1 cellular context compared by ENCODE assay signal in genomic region chr13:75549262-75550158, GRCh38.
TF ChIP-seq lines count a peak whose summit lies in the region.

TSS of gene UCHL3 (plus strand) at chr13:75549791. CDS start at chr13:75549821, 30 bp downstream.

TF ChIP-seq in HEK293, 187 proteins besides CTCF, POLR2A, EP300 and RAD21 (continued from another document and continues in another):
- TF ChIP-seq ZNF658 (tag by site-specific recombination; IDR thresholded peaks at IDR 0.05) (no peak), SALL2 (tag by site-specific recombination; IDR thresholded peaks at IDR 0.05; ENCODE audit: borderline replicate concordance) (no peak), KLF10 (tag by site-specific recombination; IDR thresholded peaks at IDR 0.05) (peak; percentile 72), ZNF677 (tag by site-specific recombination; IDR thresholded peaks at IDR 0.05) (peak; percentile 73; the same call in 1 of the 2 replicates), ZNF223 (tag by site-specific recombination; IDR thresholded peaks at IDR 0.05) (no peak), ZNF266 (tag by site-specific recombination; IDR thresholded peaks at IDR 0.05; ENCODE audit: low read depth) (no peak), ZNF629 (tag by site-specific recombination; IDR thresholded peaks at IDR 0.05) (no peak), KLF9 (tag by site-specific recombination; IDR thresholded peaks at IDR 0.05; ENCODE audit: low read depth) (peak; percentile 40; the same call in 1 of the 2 replicates), ZNF174 (tag by site-specific recombination; IDR thresholded peaks at IDR 0.05) (no peak), ZNF404 (tag by site-specific recombination; IDR thresholded peaks at IDR 0.05) (no peak), ZNF660 (tag by site-specific recombination; IDR thresholded peaks at IDR 0.05) (0 out of 2 replicates have a peak, but pooled peaks have one; percentile 19), YY1 (tag by site-specific recombination; IDR thresholded peaks at IDR 0.05) (no peak; the same call in none of the 2 replicates), SETDB1 (IDR thresholded peaks at IDR 0.05; ENCODE audit: insufficient read length, low read length) (no peak), ZNF768 (tag by site-specific recombination; IDR thresholded peaks at IDR 0.05) (no peak), ZNF544 (tag by site-specific recombination; IDR thresholded peaks at IDR 0.05) (no peak), ZIC2 (tag by site-specific recombination; IDR thresholded peaks at IDR 0.05) (no peak), ZFHX2 (tag by site-specific recombination; conservative IDR thresholded peaks at IDR 0.05) (peak; percentile 91), ZSCAN5A (tag by site-specific recombination; IDR thresholded peaks at IDR 0.05) (no peak), ZNF558 (tag by site-specific recombination; IDR thresholded peaks at IDR 0.05) (no peak; the same call in 1 of the 2 replicates), ZNF391 (tag by site-specific recombination; IDR thresholded peaks at IDR 0.05; ENCODE audit: borderline replicate concordance, low read depth) (no peak), ZNF670 (tag by site-specific recombination; IDR thresholded peaks at IDR 0.05; ENCODE audit: low read depth) (no peak), GFI1B (tag by site-specific recombination; IDR thresholded peaks at IDR 0.05) (no peak), ZNF792 (tag by site-specific recombination; IDR thresholded peaks at IDR 0.05) (no peak), ZBTB8A (tag by site-specific recombination; IDR thresholded peaks at IDR 0.05) (peak; percentile 28; the same call in 1 of the 2 replicates), WT1 (tag by site-specific recombination; IDR thresholded peaks at IDR 0.05) (no peak), OSR2 (tag by site-specific recombination; IDR thresholded peaks at IDR 0.05) (0 out of 2 replicates have a peak, but pooled peaks have one; percentile 9), TCF7L2 (IDR thresholded peaks at IDR 0.05; ENCODE audit: borderline replicate concordance, low read depth, low read length) (peak; percentile 71; the same call in 1 of the 2 replicates), ZNF621 (tag by site-specific recombination; IDR thresholded peaks at IDR 0.05) (no peak), KLF16 (tag by site-specific recombination; IDR thresholded peaks at IDR 0.05) (no peak), ZNF555 (tag by site-specific recombination; conservative IDR thresholded peaks at IDR 0.05) (no peak), GLI4 (tag by site-specific recombination; IDR thresholded peaks at IDR 0.05) (no peak), GLIS1 (tag by site-specific recombination; IDR thresholded peaks at IDR 0.05) (0 out of 2 replicates have a peak, but pooled peaks have one; percentile 12), ZNF701 (tag by site-specific recombination; IDR thresholded peaks at IDR 0.05) (no peak), ZNF280D (tag by site-specific recombination; IDR thresholded peaks at IDR 0.05) (no peak), TRIM28 (IDR thresholded peaks at IDR 0.05; ENCODE audit: borderline replicate concordance, low read length) (peak; percentile 74), RBAK (tag by site-specific recombination; IDR thresholded peaks at IDR 0.05) (no peak), EGR2 (tag by site-specific recombination; IDR thresholded peaks at IDR 0.05; ENCODE audit: low read depth) (peak; percentile 79), ZNF48 (tag by site-specific recombination; IDR thresholded peaks at IDR 0.05) (no peak), ZNF138 (tag by site-specific recombination; IDR thresholded peaks at IDR 0.05; ENCODE audit: borderline replicate concordance) (no peak), KLF8 (tag by site-specific recombination; IDR thresholded peaks at IDR 0.05) (peak; percentile 37; the same call in 1 of the 2 replicates), ZBTB7A (tag by site-specific recombination; IDR thresholded peaks at IDR 0.05; ENCODE audit: low read depth) (no peak)
- TF ChIP-seq, protein P1, sequence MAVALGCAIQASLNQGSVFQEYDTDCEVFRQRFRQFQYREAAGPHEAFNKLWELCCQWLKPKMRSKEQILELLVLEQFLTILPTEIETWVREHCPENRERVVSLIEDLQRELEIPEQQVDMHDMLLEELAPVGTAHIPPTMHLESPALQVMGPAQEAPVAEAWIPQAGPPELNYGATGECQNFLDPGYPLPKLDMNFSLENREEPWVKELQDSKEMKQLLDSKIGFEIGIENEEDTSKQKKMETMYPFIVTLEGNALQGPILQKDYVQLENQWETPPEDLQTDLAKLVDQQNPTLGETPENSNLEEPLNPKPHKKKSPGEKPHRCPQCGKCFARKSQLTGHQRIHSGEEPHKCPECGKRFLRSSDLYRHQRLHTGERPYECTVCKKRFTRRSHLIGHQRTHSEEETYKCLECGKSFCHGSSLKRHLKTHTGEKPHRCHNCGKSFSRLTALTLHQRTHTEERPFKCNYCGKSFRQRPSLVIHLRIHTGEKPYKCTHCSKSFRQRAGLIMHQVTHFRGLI (tag by site-specific recombination; IDR thresholded peaks at IDR 0.05) = 0 out of 2 replicates have a peak, but pooled peaks have one; percentile 8
- TF ChIP-seq, protein P2, sequence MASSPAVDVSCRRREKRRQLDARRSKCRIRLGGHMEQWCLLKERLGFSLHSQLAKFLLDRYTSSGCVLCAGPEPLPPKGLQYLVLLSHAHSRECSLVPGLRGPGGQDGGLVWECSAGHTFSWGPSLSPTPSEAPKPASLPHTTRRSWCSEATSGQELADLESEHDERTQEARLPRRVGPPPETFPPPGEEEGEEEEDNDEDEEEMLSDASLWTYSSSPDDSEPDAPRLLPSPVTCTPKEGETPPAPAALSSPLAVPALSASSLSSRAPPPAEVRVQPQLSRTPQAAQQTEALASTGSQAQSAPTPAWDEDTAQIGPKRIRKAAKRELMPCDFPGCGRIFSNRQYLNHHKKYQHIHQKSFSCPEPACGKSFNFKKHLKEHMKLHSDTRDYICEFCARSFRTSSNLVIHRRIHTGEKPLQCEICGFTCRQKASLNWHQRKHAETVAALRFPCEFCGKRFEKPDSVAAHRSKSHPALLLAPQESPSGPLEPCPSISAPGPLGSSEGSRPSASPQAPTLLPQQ (tag by site-specific recombination; IDR thresholded peaks at IDR 0.05) = 0 out of 2 replicates have a peak, but pooled peaks have one; percentile 30
- TF ChIP-seq, protein P3, sequence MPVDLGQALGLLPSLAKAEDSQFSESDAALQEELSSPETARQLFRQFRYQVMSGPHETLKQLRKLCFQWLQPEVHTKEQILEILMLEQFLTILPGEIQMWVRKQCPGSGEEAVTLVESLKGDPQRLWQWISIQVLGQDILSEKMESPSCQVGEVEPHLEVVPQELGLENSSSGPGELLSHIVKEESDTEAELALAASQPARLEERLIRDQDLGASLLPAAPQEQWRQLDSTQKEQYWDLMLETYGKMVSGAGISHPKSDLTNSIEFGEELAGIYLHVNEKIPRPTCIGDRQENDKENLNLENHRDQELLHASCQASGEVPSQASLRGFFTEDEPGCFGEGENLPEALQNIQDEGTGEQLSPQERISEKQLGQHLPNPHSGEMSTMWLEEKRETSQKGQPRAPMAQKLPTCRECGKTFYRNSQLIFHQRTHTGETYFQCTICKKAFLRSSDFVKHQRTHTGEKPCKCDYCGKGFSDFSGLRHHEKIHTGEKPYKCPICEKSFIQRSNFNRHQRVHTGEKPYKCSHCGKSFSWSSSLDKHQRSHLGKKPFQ (tag by site-specific recombination; IDR thresholded peaks at IDR 0.05) = no peak
- TF ChIP-seq, protein P4, sequence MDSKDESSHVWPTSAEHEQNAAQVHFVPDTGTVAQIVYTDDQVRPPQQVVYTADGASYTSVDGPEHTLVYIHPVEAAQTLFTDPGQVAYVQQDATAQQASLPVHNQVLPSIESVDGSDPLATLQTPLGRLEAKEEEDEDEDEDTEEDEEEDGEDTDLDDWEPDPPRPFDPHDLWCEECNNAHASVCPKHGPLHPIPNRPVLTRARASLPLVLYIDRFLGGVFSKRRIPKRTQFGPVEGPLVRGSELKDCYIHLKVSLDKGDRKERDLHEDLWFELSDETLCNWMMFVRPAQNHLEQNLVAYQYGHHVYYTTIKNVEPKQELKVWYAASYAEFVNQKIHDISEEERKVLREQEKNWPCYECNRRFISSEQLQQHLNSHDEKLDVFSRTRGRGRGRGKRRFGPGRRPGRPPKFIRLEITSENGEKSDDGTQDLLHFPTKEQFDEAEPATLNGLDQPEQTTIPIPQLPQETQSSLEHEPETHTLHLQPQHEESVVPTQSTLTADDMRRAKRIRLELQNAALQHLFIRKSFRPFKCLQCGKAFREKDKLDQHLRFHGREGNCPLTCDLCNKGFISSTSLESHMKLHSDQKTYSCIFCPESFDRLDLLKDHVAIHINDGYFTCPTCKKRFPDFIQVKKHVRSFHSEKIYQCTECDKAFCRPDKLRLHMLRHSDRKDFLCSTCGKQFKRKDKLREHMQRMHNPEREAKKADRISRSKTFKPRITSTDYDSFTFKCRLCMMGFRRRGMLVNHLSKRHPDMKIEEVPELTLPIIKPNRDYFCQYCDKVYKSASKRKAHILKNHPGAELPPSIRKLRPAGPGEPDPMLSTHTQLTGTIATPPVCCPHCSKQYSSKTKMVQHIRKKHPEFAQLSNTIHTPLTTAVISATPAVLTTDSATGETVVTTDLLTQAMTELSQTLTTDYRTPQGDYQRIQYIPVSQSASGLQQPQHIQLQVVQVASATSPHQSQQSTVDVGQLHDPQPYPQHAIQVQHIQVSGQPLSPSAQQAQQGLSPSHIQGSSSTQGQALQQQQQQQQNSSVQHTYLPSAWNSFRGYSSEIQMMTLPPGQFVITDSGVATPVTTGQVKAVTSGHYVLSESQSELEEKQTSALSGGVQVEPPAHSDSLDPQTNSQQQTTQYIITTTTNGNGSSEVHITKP (tag by site-specific recombination; IDR thresholded peaks at IDR 0.05) = peak; percentile 99
- TF ChIP-seq, protein P5, sequence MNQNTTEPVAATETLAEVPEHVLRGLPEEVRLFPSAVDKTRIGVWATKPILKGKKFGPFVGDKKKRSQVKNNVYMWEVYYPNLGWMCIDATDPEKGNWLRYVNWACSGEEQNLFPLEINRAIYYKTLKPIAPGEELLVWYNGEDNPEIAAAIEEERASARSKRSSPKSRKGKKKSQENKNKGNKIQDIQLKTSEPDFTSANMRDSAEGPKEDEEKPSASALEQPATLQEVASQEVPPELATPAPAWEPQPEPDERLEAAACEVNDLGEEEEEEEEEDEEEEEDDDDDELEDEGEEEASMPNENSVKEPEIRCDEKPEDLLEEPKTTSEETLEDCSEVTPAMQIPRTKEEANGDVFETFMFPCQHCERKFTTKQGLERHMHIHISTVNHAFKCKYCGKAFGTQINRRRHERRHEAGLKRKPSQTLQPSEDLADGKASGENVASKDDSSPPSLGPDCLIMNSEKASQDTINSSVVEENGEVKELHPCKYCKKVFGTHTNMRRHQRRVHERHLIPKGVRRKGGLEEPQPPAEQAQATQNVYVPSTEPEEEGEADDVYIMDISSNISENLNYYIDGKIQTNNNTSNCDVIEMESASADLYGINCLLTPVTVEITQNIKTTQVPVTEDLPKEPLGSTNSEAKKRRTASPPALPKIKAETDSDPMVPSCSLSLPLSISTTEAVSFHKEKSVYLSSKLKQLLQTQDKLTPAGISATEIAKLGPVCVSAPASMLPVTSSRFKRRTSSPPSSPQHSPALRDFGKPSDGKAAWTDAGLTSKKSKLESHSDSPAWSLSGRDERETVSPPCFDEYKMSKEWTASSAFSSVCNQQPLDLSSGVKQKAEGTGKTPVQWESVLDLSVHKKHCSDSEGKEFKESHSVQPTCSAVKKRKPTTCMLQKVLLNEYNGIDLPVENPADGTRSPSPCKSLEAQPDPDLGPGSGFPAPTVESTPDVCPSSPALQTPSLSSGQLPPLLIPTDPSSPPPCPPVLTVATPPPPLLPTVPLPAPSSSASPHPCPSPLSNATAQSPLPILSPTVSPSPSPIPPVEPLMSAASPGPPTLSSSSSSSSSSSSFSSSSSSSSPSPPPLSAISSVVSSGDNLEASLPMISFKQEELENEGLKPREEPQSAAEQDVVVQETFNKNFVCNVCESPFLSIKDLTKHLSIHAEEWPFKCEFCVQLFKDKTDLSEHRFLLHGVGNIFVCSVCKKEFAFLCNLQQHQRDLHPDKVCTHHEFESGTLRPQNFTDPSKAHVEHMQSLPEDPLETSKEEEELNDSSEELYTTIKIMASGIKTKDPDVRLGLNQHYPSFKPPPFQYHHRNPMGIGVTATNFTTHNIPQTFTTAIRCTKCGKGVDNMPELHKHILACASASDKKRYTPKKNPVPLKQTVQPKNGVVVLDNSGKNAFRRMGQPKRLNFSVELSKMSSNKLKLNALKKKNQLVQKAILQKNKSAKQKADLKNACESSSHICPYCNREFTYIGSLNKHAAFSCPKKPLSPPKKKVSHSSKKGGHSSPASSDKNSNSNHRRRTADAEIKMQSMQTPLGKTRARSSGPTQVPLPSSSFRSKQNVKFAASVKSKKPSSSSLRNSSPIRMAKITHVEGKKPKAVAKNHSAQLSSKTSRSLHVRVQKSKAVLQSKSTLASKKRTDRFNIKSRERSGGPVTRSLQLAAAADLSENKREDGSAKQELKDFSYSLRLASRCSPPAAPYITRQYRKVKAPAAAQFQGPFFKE (tag by site-specific recombination; IDR thresholded peaks at IDR 0.05; ENCODE audit: borderline replicate concordance) = no peak
